In genomic region chr21:43757601-43758000, GRCh38 we compare ENCODE assay signal across 16 cellular contexts. TPM values are rescaled to one million over a fixed set of nuclear protein-coding genes. Genes with fewer than 3 reads are reported as not detected.
DNase-seq lines count a peak whose midpoint lies in the region; ATAC-seq, FAIRE-seq and TF ChIP-seq lines count a peak whose summit lies in the region.
"Had no signal": no experiment of that assay in that cellular context is flagged by ENCODE, and none has a peak within 500 bp of the region (broad histone marks: within the 10 kb centered on the region; RNA-seq: fewer than 3 reads in every experiment).

No MANE protein-coding gene starts in this region.

- 85% methylated on average over 16 of the region's 16 CpGs for WGBS in pancreas, 2 donors
- WGBS in aorta, 2 donors, result 13 to 23% methylated on average over 15 to 16 of the region's 16 CpGs
- 94 to 98% methylated on average over 9 to 16 of the region's 16 CpGs for WGBS in endodermal cell (ENCODE audit: insufficient coverage in 1 of 2, insufficient read length in 1 of 2), 2 experiments

- H3K27me3 ChIP-seq in left ventricle myocardium inferior (ENCODE audit: low read depth), result no peaks in the 10 kb centered on the region
- no peaks in the 10 kb centered on the region for H3K27me3 ChIP-seq in pancreas
- H3K27me3 ChIP-seq in aorta (ENCODE audit: control insufficient read depth in 1 of 2, insufficient read depth in 2 of 2, low read length in 1 of 2), result no peaks in the 10 kb centered on the region
- no peaks in the 10 kb centered on the region for H3K27me3 ChIP-seq in endodermal cell (ENCODE audit: control insufficient read depth, insufficient read depth, low read length, poor library complexity, severe bottlenecking)

- H3K27ac Mint-ChIP-seq in type B pancreatic cell, result no peak overlapping the region
- no peak overlapping the region for H3K27ac Mint-ChIP-seq in endodermal cell
- H3K27ac Mint-ChIP-seq: activated CD8-positive, alpha-beta T cell treated with anti-CD3 and anti-CD28 coated beads, Interleukin-2, amount 10 ng/mL, durations not matched to agents 7 days and 5 days had no signal

- H3K4me1 ChIP-seq in left ventricle myocardium inferior, result peaks cover 18% of the 10 kb centered on the region
- H3K4me1 ChIP-seq in pancreas, result peaks cover 0 to 10% (median 0%) of the 10 kb centered on the region in 3 donors
- H3K4me1 ChIP-seq in aorta (ENCODE audit: control insufficient read depth in 1 of 2, insufficient read depth in 2 of 2, low read length in 2 of 2), result no peaks in the 10 kb centered on the region
- H3K4me1 ChIP-seq in endodermal cell (ENCODE audit: control insufficient read depth, insufficient read depth, low read length), result no peaks in the 10 kb centered on the region

- H3K9ac ChIP-seq in endodermal cell (ENCODE audit: extremely low read depth, low read length, poor library complexity, severe bottlenecking), result no peak overlapping the region

- H3K27me3 Mint-ChIP-seq in type B pancreatic cell (no peaks in the 10 kb centered on the region), endodermal cell (ENCODE audit: insufficient read depth) (no peaks in the 10 kb centered on the region)

- no peak for DNase-seq in left ventricle myocardium inferior
- no peak for DNase-seq in cardiac septum (ENCODE audit: low spot score)
- peak in 1 of 6 donors; percentile 59 for DNase-seq in pancreas
- peak in 1 of 2 donors; percentile 74 for DNase-seq in aorta
- DNase-seq in type B pancreatic cell (ENCODE audit: extremely low spot score, unreplicated experiment), result no peak
- DNase-seq in endodermal cell, result no peak
- no peak for DNase-seq in activated T-cell treated with anti-CD3 and anti-CD28 coated beads for 4 hours
- DNase-seq: activated CD8-positive, alpha-beta T cell treated with anti-CD3 and anti-CD28 coated beads, Interleukin-2, amount 10 ng/mL, durations not matched to agents 7 days and 5 days; activated gamma-delta T cell; NCI-H1694 treated with DMSO at 0.1 percent for 48 hours; NCI-H526 treated with DMSO at 0.1 percent for 48 hours; stimulated activated naive CD4-positive, alpha-beta T cell treated with Interleukin-2 at 50 U/mL for 16 hours; T1000 had no signal

- H3K4me3 ChIP-seq in left ventricle myocardium inferior (no peak overlapping the region), pancreas (no peak overlapping the region), aorta (ENCODE audit: low read length in 2 of 2) (no peak overlapping the region), endodermal cell (ENCODE audit: low read length) (no peak overlapping the region)

- H3K36me3 ChIP-seq in left ventricle myocardium inferior (peaks cover 68% of the 10 kb centered on the region), pancreas (peaks cover 6 to 33% (median 20%) of the 10 kb centered on the region in 3 donors), aorta (ENCODE audit: control insufficient read depth in 1 of 2, insufficient read depth in 2 of 2, low read length in 1 of 2) (peaks cover 0 to 1% of the 10 kb centered on the region in 2 donors), endodermal cell (ENCODE audit: control insufficient read depth, insufficient read depth, low read length) (peaks cover 21% of the 10 kb centered on the region)

- TF ChIP-seq CTCF in left ventricle myocardium inferior (IDR thresholded peaks at IDR 0.05; ENCODE audit: borderline replicate concordance) (no peak), pancreas (IDR thresholded peaks at IDR 0.05) (no peak), type B pancreatic cell (conservative IDR thresholded peaks at IDR 0.05) (no peak), endodermal cell (conservative IDR thresholded peaks at IDR 0.05) (no peak)

- FAIRE-seq in pancreas (lab: Jason Lieb, UNC), result no peak
- FAIRE-seq: bronchial epithelial cell had no signal

- H3K9me3 Mint-ChIP-seq in type B pancreatic cell (no peaks in the 10 kb centered on the region), endodermal cell (no peaks in the 10 kb centered on the region)

- peaks cover 3% of the 10 kb centered on the region for H3K36me3 Mint-ChIP-seq in type B pancreatic cell
- H3K36me3 Mint-ChIP-seq in endodermal cell (ENCODE audit: low read depth), result peaks cover 44% of the 10 kb centered on the region

- peak overlapping the region; percentile 53 for H3K27ac ChIP-seq in left ventricle myocardium inferior (replicated peaks)
- peak overlapping the region in 3 of 4 donors; percentile 22 to 71 (median 67) for H3K27ac ChIP-seq in pancreas
- H3K27ac ChIP-seq in aorta (ENCODE audit: low read depth in 1 of 2, low read length in 2 of 2), result peak overlapping the region in 1 of 2 donors; percentile 68
- H3K27ac ChIP-seq in endodermal cell (ENCODE audit: low read depth, low read length), result no peak overlapping the region

- H3K4me3 Mint-ChIP-seq in type B pancreatic cell (no peak overlapping the region), endodermal cell (no peak overlapping the region)
- H3K4me3 Mint-ChIP-seq: activated CD8-positive, alpha-beta T cell treated with anti-CD3 and anti-CD28 coated beads, Interleukin-2, amount 10 ng/mL, durations not matched to agents 7 days and 5 days had no signal

- intact Hi-C loops in left ventricle myocardium inferior (cut with micrococcal nuclease), result no loop called here
- intact Hi-C loops in cardiac septum (cut with DNase I), result no loop called here
- intact Hi-C loops in pancreas (cut with DNase I), result loop anchor here in 1 of 3 donors (10.0 kb wide), 1 partner anchor 63 kb away; no protein-coding TSS in a partner anchor
- intact Hi-C loops in aorta (cut with DNase I), result loop anchor here in 1 of 2 donors (5.0 kb wide), 1 partner anchor 35 kb away; no protein-coding TSS in a partner anchor

- ATAC-seq in esophagus mucosa (peak; percentile 19), pancreas (peak in 3 of 4 donors; percentile 4 to 42 (median 39)), aorta (ENCODE audit: low FRiP score) (peak; percentile 19)
- ATAC-seq: activated CD8-positive, alpha-beta T cell treated with anti-CD3 and anti-CD28 coated beads, Interleukin-2, amount 10 ng/mL, durations not matched to agents 7 days and 5 days; HCT116 had no signal

- H3K9me3 ChIP-seq in left ventricle myocardium inferior (replicated peaks) (no peaks in the 10 kb centered on the region), pancreas (no peaks in the 10 kb centered on the region), aorta (ENCODE audit: control insufficient read depth, low read length) (no peaks in the 10 kb centered on the region), endodermal cell (ENCODE audit: control insufficient read depth, low read length) (no peaks in the 10 kb centered on the region)

- H3K4me1 Mint-ChIP-seq in type B pancreatic cell (ENCODE audit: unreplicated experiment) (no peaks in the 10 kb centered on the region), endodermal cell (no peaks in the 10 kb centered on the region)

RNA-seq across cellular contexts. Expression of gene CSTB, which starts 18.5 kb away (rescaled TPM):
- 40.6 TPM for total RNA-seq in left ventricle myocardium inferior
- 34.6 TPM for total RNA-seq in cardiac septum
- total RNA-seq in esophagus mucosa, result 2,371 TPM
- 10 to 100 TPM in 4 of 6 donors, 1 to 10 TPM in 2; 7.4 to 21.3 (median 11.4) TPM for total RNA-seq in pancreas
- polyA plus RNA-seq in pancreas, result 10 to 100 TPM; 33.8 to 35.6 TPM
- 10 to 100 TPM; 30.3 to 44.3 TPM for total RNA-seq in aorta
- 10 to 100 TPM; 44.6 to 71.6 TPM for polyA plus RNA-seq in aorta
- total RNA-seq in type B pancreatic cell (ENCODE audit: low replicate concordance), result 45.4 and 78.2 TPM in 2 replicates
- 10 to 100 TPM; 50.0 to 54.5 TPM for total RNA-seq in endodermal cell
- 36.1 TPM for polyA plus RNA-seq in endodermal cell (2013, experiment 1 of 2)
- 33.5 TPM for polyA plus RNA-seq in endodermal cell (2013, experiment 2 of 2)

RNA-seq across cellular contexts. Expression of gene RRP1, which starts 31.8 kb away (rescaled TPM):
- total RNA-seq in left ventricle myocardium inferior, result 8.5 TPM
- 10.3 TPM for total RNA-seq in cardiac septum
- total RNA-seq in esophagus mucosa, result 30.8 TPM
- total RNA-seq in pancreas, result 10 to 100 TPM in 4 of 6 donors, 1 to 10 TPM in 2; 7.6 to 18.4 (median 12.0) TPM
- 10 to 100 TPM; 15.1 to 17.4 TPM for polyA plus RNA-seq in pancreas
- 10 to 100 TPM; 17.5 to 18.1 TPM for total RNA-seq in aorta
- 10 to 100 TPM in 1 of 2 donors, 1 to 10 TPM in 1; 4.4 to 17.9 TPM for polyA plus RNA-seq in aorta
- total RNA-seq in type B pancreatic cell (ENCODE audit: low replicate concordance), result 29.5 and 43.6 TPM in 2 replicates
- 10 to 100 TPM; 36.4 to 36.7 TPM for total RNA-seq in endodermal cell
- 29.7 TPM for polyA plus RNA-seq in endodermal cell (2013, experiment 1 of 2)
- 24.5 TPM for polyA plus RNA-seq in endodermal cell (2013, experiment 2 of 2)

RNA-seq across cellular contexts. Expression of gene PDXK, which starts 38.7 kb away (rescaled TPM):
- total RNA-seq in left ventricle myocardium inferior (88.4 TPM), cardiac septum (56.9 TPM), esophagus mucosa (134 TPM), pancreas (100 to 1,000 TPM in 1 of 6 donors, 10 to 100 TPM in 5; 63.2 to 100 (median 65.8) TPM), aorta (10 to 100 TPM; 90.7 to 94.4 TPM), type B pancreatic cell (ENCODE audit: low replicate concordance) (94.4 and 160 TPM in 2 replicates), endodermal cell (100 to 1,000 TPM in 1 of 2 donors, 10 to 100 TPM in 1; 90.9 to 105 TPM)
- polyA plus RNA-seq in pancreas (10 to 100 TPM; 65.7 to 66.0 TPM), aorta (10 to 100 TPM; 25.8 to 38.2 TPM)
- polyA plus RNA-seq in endodermal cell (2013, experiment 1 of 2), result 35.6 TPM
- 40.5 TPM for polyA plus RNA-seq in endodermal cell (2013, experiment 2 of 2)

Comparison
In these comparisons a context has a peak if more than half of its experiments do, and no peak if none do; other contexts are left out.
1. RNA of gene CSTB, which starts 18.5 kb away (total RNA-seq): 2,371 TPM in esophagus mucosa (single experiment); 50.0 to 54.5 TPM in endodermal cell, 45.4 to 78.2 TPM in type B pancreatic cell, 30.3 to 44.3 TPM in aorta, 40.6 TPM in left ventricle myocardium inferior (single experiment), 34.6 TPM in cardiac septum (single experiment) and 7.4 to 21.3 TPM in pancreas; every median in the first group is over 10 times any median in the second.
2. Peak in every context shown above with its lines, with median percentiles within 50 percentile points of each other: ATAC-seq.